Comparison of ENCODE assay signal across 1 cellular context in the genomic region with DNA sequence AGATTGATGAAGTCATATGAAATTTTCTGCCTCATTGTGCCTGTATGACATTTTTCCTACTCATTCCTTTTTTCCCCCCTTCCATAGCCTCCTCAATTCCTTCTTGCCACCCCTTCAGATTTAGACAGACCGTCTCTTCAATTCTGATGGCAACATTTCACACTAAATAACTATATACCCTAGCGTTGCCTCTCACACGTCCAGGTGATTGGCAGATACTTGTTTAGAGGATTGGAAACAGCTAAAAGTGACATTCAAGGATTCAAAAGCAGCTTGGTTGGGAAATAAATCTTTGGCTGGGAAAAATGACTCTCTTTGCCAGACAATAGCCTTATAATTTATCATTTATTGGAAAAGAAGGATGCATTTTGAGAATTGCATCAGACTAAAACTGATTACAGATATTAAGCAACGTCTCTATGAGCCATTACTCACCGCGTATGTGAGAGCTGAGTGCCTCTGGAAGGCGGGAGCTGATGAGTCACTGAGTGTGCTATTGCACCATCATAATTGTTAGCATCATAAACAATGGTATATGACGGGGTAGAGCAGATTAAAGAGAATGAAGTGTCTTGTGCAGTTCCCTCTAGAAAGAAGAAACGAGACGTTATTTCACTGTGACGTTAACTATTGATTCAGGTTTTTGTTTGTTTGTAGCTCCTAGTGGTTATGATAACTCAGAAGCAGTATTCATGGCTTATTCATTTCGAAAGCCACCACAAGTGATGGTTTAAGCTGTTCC.
A peak's percentile ranks its signal among the peaks of the same experiment; 100 is the strongest.
TF ChIP-seq lines count a peak whose summit lies in the region.

No MANE protein-coding gene starts in this region.

TF ChIP-seq in HEK293, 187 proteins besides CTCF, POLR2A, EP300 and RAD21 (continued from another document and continues in another):
- TF ChIP-seq ZNF23 (tag by site-specific recombination; IDR thresholded peaks at IDR 0.05; ENCODE audit: borderline replicate concordance): no peak
- no peak for TF ChIP-seq ZNF548 (tag by site-specific recombination; IDR thresholded peaks at IDR 0.05)
- TF ChIP-seq ZNF830 (tag by site-specific recombination; IDR thresholded peaks at IDR 0.05; ENCODE audit: low read depth): no peak
- TF ChIP-seq, protein P1, sequence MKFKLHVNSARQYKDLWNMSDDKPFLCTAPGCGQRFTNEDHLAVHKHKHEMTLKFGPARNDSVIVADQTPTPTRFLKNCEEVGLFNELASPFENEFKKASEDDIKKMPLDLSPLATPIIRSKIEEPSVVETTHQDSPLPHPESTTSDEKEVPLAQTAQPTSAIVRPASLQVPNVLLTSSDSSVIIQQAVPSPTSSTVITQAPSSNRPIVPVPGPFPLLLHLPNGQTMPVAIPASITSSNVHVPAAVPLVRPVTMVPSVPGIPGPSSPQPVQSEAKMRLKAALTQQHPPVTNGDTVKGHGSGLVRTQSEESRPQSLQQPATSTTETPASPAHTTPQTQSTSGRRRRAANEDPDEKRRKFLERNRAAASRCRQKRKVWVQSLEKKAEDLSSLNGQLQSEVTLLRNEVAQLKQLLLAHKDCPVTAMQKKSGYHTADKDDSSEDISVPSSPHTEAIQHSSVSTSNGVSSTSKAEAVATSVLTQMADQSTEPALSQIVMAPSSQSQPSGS (tag by site-specific recombination; IDR thresholded peaks at IDR 0.05; ENCODE audit: low read depth): peak; percentile 94
- TF ChIP-seq YY2 (tag by site-specific recombination; IDR thresholded peaks at IDR 0.05): no peak
- TF ChIP-seq, protein P2, sequence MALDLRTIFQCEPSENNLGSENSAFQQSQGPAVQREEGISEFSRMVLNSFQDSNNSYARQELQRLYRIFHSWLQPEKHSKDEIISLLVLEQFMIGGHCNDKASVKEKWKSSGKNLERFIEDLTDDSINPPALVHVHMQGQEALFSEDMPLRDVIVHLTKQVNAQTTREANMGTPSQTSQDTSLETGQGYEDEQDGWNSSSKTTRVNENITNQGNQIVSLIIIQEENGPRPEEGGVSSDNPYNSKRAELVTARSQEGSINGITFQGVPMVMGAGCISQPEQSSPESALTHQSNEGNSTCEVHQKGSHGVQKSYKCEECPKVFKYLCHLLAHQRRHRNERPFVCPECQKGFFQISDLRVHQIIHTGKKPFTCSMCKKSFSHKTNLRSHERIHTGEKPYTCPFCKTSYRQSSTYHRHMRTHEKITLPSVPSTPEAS (tag by site-specific recombination; IDR thresholded peaks at IDR 0.05): no peak
- TF ChIP-seq ZBTB20 (tag by site-specific recombination; IDR thresholded peaks at IDR 0.05): no peak
- TF ChIP-seq ZNF416 (tag by site-specific recombination; IDR thresholded peaks at IDR 0.05): no peak
- peak; percentile 96 for TF ChIP-seq ZNF660 (tag by site-specific recombination; IDR thresholded peaks at IDR 0.05)
- no peak for TF ChIP-seq ZXDB (tag by site-specific recombination; IDR thresholded peaks at IDR 0.05)
- peak; percentile 89 for TF ChIP-seq ZFP69B (tag by site-specific recombination; IDR thresholded peaks at IDR 0.05)
- TF ChIP-seq ZNF621 (tag by site-specific recombination; IDR thresholded peaks at IDR 0.05): no peak
- TF ChIP-seq YY1 (tag by site-specific recombination; IDR thresholded peaks at IDR 0.05): no peak; the same call in 1 of the 2 replicates
- no peak for TF ChIP-seq ZNF555 (tag by site-specific recombination; conservative IDR thresholded peaks at IDR 0.05)
- TF ChIP-seq ZNF280C (tag by site-specific recombination; IDR thresholded peaks at IDR 0.05): no peak
- TF ChIP-seq, protein P3, sequence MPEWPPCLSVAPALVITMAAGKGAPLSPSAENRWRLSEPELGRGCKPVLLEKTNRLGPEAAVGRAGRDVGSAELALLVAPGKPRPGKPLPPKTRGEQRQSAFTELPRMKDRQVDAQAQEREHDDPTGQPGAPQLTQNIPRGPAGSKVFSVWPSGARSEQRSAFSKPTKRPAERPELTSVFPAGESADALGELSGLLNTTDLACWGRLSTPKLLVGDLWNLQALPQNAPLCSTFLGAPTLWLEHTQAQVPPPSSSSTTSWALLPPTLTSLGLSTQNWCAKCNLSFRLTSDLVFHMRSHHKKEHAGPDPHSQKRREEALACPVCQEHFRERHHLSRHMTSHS (tag by site-specific recombination; IDR thresholded peaks at IDR 0.05): no peak
- TF ChIP-seq ZNF239 (tag by site-specific recombination; IDR thresholded peaks at IDR 0.05): no peak
- TF ChIP-seq ZNF624 (tag by site-specific recombination; IDR thresholded peaks at IDR 0.05): no peak
- TF ChIP-seq HOXC10 (CRISPR knock-in tag; IDR thresholded peaks at IDR 0.05): no peak
- peak; percentile 98 for TF ChIP-seq ZNF24 (tag by site-specific recombination; IDR thresholded peaks at IDR 0.05)
- no peak for TF ChIP-seq BCL11B (tag by site-specific recombination; IDR thresholded peaks at IDR 0.05; ENCODE audit: low read depth)
- TF ChIP-seq, protein P4, sequence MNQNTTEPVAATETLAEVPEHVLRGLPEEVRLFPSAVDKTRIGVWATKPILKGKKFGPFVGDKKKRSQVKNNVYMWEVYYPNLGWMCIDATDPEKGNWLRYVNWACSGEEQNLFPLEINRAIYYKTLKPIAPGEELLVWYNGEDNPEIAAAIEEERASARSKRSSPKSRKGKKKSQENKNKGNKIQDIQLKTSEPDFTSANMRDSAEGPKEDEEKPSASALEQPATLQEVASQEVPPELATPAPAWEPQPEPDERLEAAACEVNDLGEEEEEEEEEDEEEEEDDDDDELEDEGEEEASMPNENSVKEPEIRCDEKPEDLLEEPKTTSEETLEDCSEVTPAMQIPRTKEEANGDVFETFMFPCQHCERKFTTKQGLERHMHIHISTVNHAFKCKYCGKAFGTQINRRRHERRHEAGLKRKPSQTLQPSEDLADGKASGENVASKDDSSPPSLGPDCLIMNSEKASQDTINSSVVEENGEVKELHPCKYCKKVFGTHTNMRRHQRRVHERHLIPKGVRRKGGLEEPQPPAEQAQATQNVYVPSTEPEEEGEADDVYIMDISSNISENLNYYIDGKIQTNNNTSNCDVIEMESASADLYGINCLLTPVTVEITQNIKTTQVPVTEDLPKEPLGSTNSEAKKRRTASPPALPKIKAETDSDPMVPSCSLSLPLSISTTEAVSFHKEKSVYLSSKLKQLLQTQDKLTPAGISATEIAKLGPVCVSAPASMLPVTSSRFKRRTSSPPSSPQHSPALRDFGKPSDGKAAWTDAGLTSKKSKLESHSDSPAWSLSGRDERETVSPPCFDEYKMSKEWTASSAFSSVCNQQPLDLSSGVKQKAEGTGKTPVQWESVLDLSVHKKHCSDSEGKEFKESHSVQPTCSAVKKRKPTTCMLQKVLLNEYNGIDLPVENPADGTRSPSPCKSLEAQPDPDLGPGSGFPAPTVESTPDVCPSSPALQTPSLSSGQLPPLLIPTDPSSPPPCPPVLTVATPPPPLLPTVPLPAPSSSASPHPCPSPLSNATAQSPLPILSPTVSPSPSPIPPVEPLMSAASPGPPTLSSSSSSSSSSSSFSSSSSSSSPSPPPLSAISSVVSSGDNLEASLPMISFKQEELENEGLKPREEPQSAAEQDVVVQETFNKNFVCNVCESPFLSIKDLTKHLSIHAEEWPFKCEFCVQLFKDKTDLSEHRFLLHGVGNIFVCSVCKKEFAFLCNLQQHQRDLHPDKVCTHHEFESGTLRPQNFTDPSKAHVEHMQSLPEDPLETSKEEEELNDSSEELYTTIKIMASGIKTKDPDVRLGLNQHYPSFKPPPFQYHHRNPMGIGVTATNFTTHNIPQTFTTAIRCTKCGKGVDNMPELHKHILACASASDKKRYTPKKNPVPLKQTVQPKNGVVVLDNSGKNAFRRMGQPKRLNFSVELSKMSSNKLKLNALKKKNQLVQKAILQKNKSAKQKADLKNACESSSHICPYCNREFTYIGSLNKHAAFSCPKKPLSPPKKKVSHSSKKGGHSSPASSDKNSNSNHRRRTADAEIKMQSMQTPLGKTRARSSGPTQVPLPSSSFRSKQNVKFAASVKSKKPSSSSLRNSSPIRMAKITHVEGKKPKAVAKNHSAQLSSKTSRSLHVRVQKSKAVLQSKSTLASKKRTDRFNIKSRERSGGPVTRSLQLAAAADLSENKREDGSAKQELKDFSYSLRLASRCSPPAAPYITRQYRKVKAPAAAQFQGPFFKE (tag by site-specific recombination; IDR thresholded peaks at IDR 0.05; ENCODE audit: borderline replicate concordance): no peak
- no peak for TF ChIP-seq ZSCAN18 (tag by site-specific recombination; IDR thresholded peaks at IDR 0.05)
- TF ChIP-seq KLF9 (tag by site-specific recombination; IDR thresholded peaks at IDR 0.05; ENCODE audit: low read depth): no peak
- TF ChIP-seq ZNF140 (tag by site-specific recombination; IDR thresholded peaks at IDR 0.05): no peak
- no peak for TF ChIP-seq ZFP41 (tag by site-specific recombination; IDR thresholded peaks at IDR 0.05; ENCODE audit: borderline replicate concordance)
- TF ChIP-seq PRDM10 (tag by site-specific recombination; IDR thresholded peaks at IDR 0.05): peak; percentile 77
- no peak for TF ChIP-seq ZNF561 (tag by site-specific recombination; IDR thresholded peaks at IDR 0.05; ENCODE audit: borderline replicate concordance)
- peak; percentile 97 for TF ChIP-seq INSM2 (tag by site-specific recombination; IDR thresholded peaks at IDR 0.05)
- TF ChIP-seq ZNF280D (tag by site-specific recombination; IDR thresholded peaks at IDR 0.05): no peak
